Comparison of ENCODE assay signal across 8 cellular contexts in the genomic region with DNA sequence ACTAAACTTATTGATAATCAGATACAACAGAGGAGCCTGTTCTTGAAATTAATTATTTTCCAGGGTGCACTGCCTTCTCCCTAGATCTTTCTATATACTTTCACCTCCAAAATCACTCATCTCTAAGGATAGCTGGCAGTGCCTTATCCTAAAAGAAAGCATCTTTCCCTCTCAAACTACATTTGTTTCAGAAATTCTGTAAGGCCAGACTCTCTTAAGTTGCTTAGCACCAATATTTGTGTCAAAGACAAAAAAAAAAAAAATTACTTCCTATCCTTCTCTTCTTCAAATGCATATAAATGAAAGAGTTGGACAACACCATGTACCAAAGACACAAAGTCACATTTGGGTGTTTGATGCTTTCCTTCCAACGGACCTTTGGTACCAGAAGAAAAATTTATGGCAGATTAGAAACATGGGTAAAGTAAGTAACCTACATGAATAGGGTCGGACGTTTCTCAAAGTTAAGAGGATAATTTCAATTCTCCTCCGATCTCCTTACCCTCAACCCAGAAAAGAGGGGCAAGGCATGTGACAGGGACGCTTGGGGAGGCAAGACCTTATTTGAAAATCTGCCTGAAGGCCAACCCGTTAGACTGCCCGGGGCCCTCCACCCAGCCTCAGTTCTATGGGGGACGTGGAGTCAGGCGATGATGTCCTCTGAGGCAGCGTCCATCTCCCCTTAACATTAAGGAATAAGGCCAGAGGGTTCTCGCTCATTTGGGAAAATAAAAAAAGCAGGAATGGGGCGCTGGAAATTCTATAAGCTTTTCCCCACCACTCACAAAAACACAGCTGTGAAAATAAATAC.
DNase-seq lines count a peak whose midpoint lies in the region; ATAC-seq and TF ChIP-seq lines count a peak whose summit lies in the region.

No MANE protein-coding gene starts in this region.

- H3K4me3 Mint-ChIP-seq in nephron progenitor cell: peak overlapping the region; percentile 91

- no peak overlapping the region for H3K27ac Mint-ChIP-seq in nephron progenitor cell

- H3K4me3 ChIP-seq in NB4 (ENCODE audit: low read depth, low read length): peak overlapping the region; percentile 76
- H3K4me3 ChIP-seq in dorsolateral prefrontal cortex: peak overlapping the region; percentile 56 to 90 (median 77)

- H3K4me1 Mint-ChIP-seq in nephron progenitor cell: peaks cover 77% of the 10 kb centered on the region

- no peak for ATAC-seq in HG03196 (IDR thresholded peaks at IDR 0.05; ENCODE audit: unreplicated experiment)
- ATAC-seq in HG03097 (IDR thresholded peaks at IDR 0.05; ENCODE audit: low FRiP score, unreplicated experiment): no peak

- H3K9me3 Mint-ChIP-seq in nephron progenitor cell: no peaks in the 10 kb centered on the region

- no peak for TF ChIP-seq CTCF in NB4 (IDR thresholded peaks at IDR 0.05; ENCODE audit: low read depth, low read length)
- peak in 1 of 56 donors; percentile 8 for TF ChIP-seq CTCF in dorsolateral prefrontal cortex (IDR thresholded peaks at IDR 0.05 in 54 of 56, conservative IDR thresholded peaks at IDR 0.05 in 2 of 56; ENCODE audit: low read depth in 1 of 56, partially characterized antibody in 56 of 56)
- TF ChIP-seq CTCF in nephron progenitor cell (IDR thresholded peaks at IDR 0.05): no peak

- H3K27ac ChIP-seq in dorsolateral prefrontal cortex: peak overlapping the region in 56 of 59 donors; percentile 2 to 96 (median 90)

- peaks cover 48% of the 10 kb centered on the region for H3K27me3 Mint-ChIP-seq in nephron progenitor cell (ENCODE audit: low read depth, poor library complexity)

- intact Hi-C loops in dorsolateral prefrontal cortex (cut with DNase I): loop anchor here (5.0 kb wide), 1 partner anchor 69 kb away; no protein-coding TSS in a partner anchor

- DNase-seq in COLO668 (lab: John Stamatoyannopoulos, UW; ENCODE audit: unreplicated experiment) (peak; percentile 14), NB4 (ENCODE audit: low read depth) (peak; percentile 30), dorsolateral prefrontal cortex (no peak), nephron progenitor cell (no peak), NCI-H524 (lab: John Stamatoyannopoulos, UW) (no peak), foreskin melanocyte (no peak)

- H3K36me3 Mint-ChIP-seq in nephron progenitor cell (ENCODE audit: low read depth): peaks cover 4% of the 10 kb centered on the region

- TF ChIP-seq POLR2A in NB4 (IDR thresholded peaks at IDR 0.05; ENCODE audit: extremely low read depth, insufficient read length): no peak

- no peaks in the 10 kb centered on the region for H3K27me3 ChIP-seq in dorsolateral prefrontal cortex

Comparison
In these comparisons a context has a peak if more than half of its experiments do, and no peak if none do; other contexts are left out.
1. DNase-seq: peak in COLO668 (single experiment) and NB4 (single experiment); none in dorsolateral prefrontal cortex (0 of 10), nephron progenitor cell (single experiment), NCI-H524 (0 of 2) and foreskin melanocyte (single experiment).